In genomic region chr15:64337761-64338160, GRCh38 we compare ENCODE assay signal across 26 cellular contexts. TPM values are rescaled to one million over a fixed set of nuclear protein-coding genes. Genes with fewer than 3 reads are reported as not detected.
"Had no signal": no experiment of that assay in that cellular context is flagged by ENCODE, and none has a peak within 500 bp of the region (broad histone marks: within the 10 kb centered on the region; RNA-seq: fewer than 3 reads in every experiment).

No MANE protein-coding gene starts in this region.

- FAIRE-seq: keratinocyte had no signal

- H3K4me1 ChIP-seq: gastrocnemius medialis, neural progenitor cell had no signal

- H3K27me3 Mint-ChIP-seq: activated B cell treated with CpG ODN at 0.5 μM for 24 hours; activated naive CD8-positive, alpha-beta T cell treated with anti-CD3 and anti-CD28 coated beads, Interleukin-2, amount 10 ng/mL, durations not matched to agents 7 days and 5 days; dendritic cell treated with granulocyte-macrophage colony-stimulating factor and Interleukin-4, amounts not matched to agents 40 ng/mL and 50 ng/mL, for 4 days; naive B cell; type B pancreatic cell had no signal

- H3K4me3 Mint-ChIP-seq: activated B cell treated with CpG ODN at 0.5 μM for 24 hours; activated naive CD8-positive, alpha-beta T cell treated with anti-CD3 and anti-CD28 coated beads, Interleukin-2, amount 10 ng/mL, durations not matched to agents 7 days and 5 days; activated T-cell treated with anti-CD3 and anti-CD28 coated beads, Interleukin-2, amount 50 U/mL, for 4 hours; dendritic cell treated with granulocyte-macrophage colony-stimulating factor and Interleukin-4, amounts not matched to agents 40 ng/mL and 50 ng/mL, for 4 days; naive B cell; neural progenitor cell; type B pancreatic cell had no signal

- H2AFZ ChIP-seq: neural progenitor cell had no signal

- H3K36me3 ChIP-seq: gastrocnemius medialis, neural progenitor cell, vagina had no signal

- H3K27ac Mint-ChIP-seq: activated B cell treated with CpG ODN at 0.5 μM for 24 hours; activated naive CD8-positive, alpha-beta T cell treated with anti-CD3 and anti-CD28 coated beads, Interleukin-2, amount 10 ng/mL, durations not matched to agents 7 days and 5 days; dendritic cell treated with granulocyte-macrophage colony-stimulating factor and Interleukin-4, amounts not matched to agents 40 ng/mL and 50 ng/mL, for 4 days; naive B cell; neural progenitor cell; type B pancreatic cell had no signal

- H3K27ac ChIP-seq: esophagus muscularis mucosa, gastrocnemius medialis, neural progenitor cell, thoracic aorta, vagina had no signal

- ATAC-seq: activated T-cell treated with anti-CD3 and anti-CD28 coated beads, Interleukin-2, amount 50 U/mL, for 4 hours; gastrocnemius medialis; left colon; SK-N-SH treated with all-trans-retinoic acid at 6 μM for 48 hours had no signal

- H3K4me1 Mint-ChIP-seq: neural progenitor cell had no signal

- H3K4me2 ChIP-seq: neural progenitor cell had no signal

- H3K36me3 Mint-ChIP-seq: naive B cell had no signal

- DNase-seq: activated B cell treated with CpG ODN at 0.5 μM for 24 hours; activated CD4-positive, alpha-beta T cell treated with anti-CD3 and anti-CD28 coated beads for 4 hours; activated CD4-positive, alpha-beta T cell treated with anti-CD3 and anti-CD28 coated beads, Interleukin-2, amount 50 U/mL, for 48 hours; activated CD8-positive, alpha-beta memory T cell treated with anti-CD3 and anti-CD28 coated beads, Interleukin-2, amount 50 U/mL, for 48 hours; activated gamma-delta T cell treated with Interleukin-2 at 50 U/mL for 16 hours; activated naive CD8-positive, alpha-beta T cell treated with anti-CD3 and anti-CD28 coated beads, Interleukin-2, amount 10 ng/mL, durations not matched to agents 7 days and 5 days; activated T-cell treated with anti-CD3 and anti-CD28 coated beads, Interleukin-2, amount 50 U/mL, for 4 hours; amygdala; effector memory CD4-positive, alpha-beta T cell; gastrocnemius medialis; head of caudate nucleus; left colon; mesendoderm; naive B cell; retina; stimulated activated CD4-positive, alpha-beta T cell treated with anti-CD3 and anti-CD28 coated beads, Interleukin-2, amount 100 ng/mL, for 48 hours; stimulated activated CD8-positive, alpha-beta memory T cell treated with anti-CD3 and anti-CD28 coated beads, Interleukin-4, amount 100 ng/mL, for 48 hours; stimulated activated naive CD4-positive, alpha-beta T cell had no signal

- H3K27me3 ChIP-seq: esophagus muscularis mucosa, gastrocnemius medialis, neural progenitor cell, vagina had no signal

- H3K9ac ChIP-seq: neural progenitor cell had no signal

- H3K9me3 ChIP-seq: esophagus muscularis mucosa, gastrocnemius medialis, thoracic aorta, vagina had no signal

- H3K4me3 ChIP-seq: esophagus muscularis mucosa, gastrocnemius medialis, neural progenitor cell, thoracic aorta, vagina had no signal

- H3K9me3 Mint-ChIP-seq: activated B cell treated with CpG ODN at 0.5 μM for 24 hours; activated naive CD8-positive, alpha-beta T cell treated with anti-CD3 and anti-CD28 coated beads, Interleukin-2, amount 10 ng/mL, durations not matched to agents 7 days and 5 days; activated T-cell treated with anti-CD3 and anti-CD28 coated beads, Interleukin-2, amount 50 U/mL, for 4 hours; dendritic cell treated with granulocyte-macrophage colony-stimulating factor and Interleukin-4, amounts not matched to agents 40 ng/mL and 50 ng/mL, for 4 days; naive B cell; neural progenitor cell; type B pancreatic cell had no signal

RNA-seq across cellular contexts. Expression of gene PCLAF, which starts 43.5 kb away (rescaled TPM):
- total RNA-seq: esophagus muscularis mucosa, thoracic aorta had no signal
